ENCODE assay signal across 35 cellular contexts in the genomic region with DNA sequence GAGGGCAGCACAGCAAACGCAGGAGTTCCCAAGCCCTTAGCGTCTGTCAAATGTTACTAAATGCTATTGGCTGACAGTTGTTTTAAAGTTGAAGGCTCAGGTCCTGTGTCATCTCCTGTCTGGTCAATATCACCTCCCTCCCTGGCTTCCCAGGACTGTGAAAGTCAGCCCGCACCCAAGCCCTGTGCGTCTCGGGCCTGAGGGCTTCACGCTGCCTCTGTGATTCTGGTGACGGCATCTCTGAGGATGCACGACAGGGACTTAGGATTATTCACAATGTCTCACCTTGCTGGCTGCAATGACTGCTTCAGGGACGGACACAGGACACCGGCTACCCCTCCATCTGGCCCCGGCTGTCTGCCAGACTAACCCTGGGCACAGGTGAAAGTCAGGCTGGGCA.
"Had no signal": no experiment of that assay in that cellular context is flagged by ENCODE, and none has a peak within 500 bp of the region (broad histone marks: within the 10 kb centered on the region; RNA-seq: fewer than 3 reads in every experiment).

No MANE protein-coding gene starts in this region.

- H3K4me3 ChIP-seq: MG63 had no signal

- H3K27me3 ChIP-seq: MG63 had no signal

- H3K9me3 ChIP-seq: MG63 had no signal

- DNase-seq: Karpas-422, Kasumi-1, MG63, MM.1S, MV-4-11, NCI-H1048, NCI-H1092, NCI-H1092 treated with DMSO at 0.1 percent for 48 hours, NCI-H1105, NCI-H1105 treated with DMSO at 0.1 percent for 48 hours, NCI-H1417, NCI-H1417 treated with DMSO at 0.1 percent for 48 hours, NCI-H1436, NCI-H1436 treated with DMSO at 0.1 percent for 48 hours, NCI-H146, NCI-H1694, NCI-H1694 treated with DMSO at 0.1 percent for 48 hours, NCI-H187, NCI-H187 treated with DMSO at 0.1 percent for 48 hours, NCI-H1930, NCI-H2029, NCI-H2029 treated with DMSO at 0.1 percent for 48 hours, NCI-H2081, NCI-H2081 treated with DMSO at 0.1 percent for 48 hours, NCI-H2107, NCI-H2171, NCI-H2171 treated with DMSO at 0.1 percent for 48 hours, NCI-H2227 treated with DMSO at 0.1 percent for 48 hours, NCI-H226, NCI-H345, NCI-H446, NCI-H446 treated with DMSO at 0.1 percent for 48 hours, NCI-H510A, NCI-H510A treated with DMSO at 0.1 percent for 48 hours, NCI-H524 had no signal

- H3K36me3 ChIP-seq: MG63 had no signal
